Comparison of ENCODE assay signal across 18 cellular contexts in the genomic region with DNA sequence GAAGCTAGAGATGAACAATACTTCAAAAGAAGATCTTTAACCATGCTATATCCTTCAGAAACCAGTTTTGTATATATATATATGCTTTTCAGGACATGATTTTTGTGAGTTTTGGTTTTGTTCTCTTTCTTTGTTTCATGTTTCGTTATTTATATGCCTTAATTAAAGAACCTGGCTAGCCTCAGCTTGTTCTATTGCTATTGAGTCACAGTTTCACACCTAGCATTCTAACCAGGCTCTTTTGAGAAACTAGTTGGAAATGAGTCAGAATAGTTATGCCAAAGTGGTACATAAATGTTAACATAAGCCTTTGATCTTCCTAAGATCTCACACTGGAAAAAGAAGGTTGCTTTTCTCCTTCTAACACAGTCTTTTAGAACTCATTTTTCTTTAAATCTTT.
DNase-seq lines count a peak whose midpoint lies in the region; ATAC-seq and TF ChIP-seq lines count a peak whose summit lies in the region.
"Had no signal": no experiment of that assay in that cellular context is flagged by ENCODE, and none has a peak within 500 bp of the region (broad histone marks: within the 10 kb centered on the region; RNA-seq: fewer than 3 reads in every experiment).

No MANE protein-coding gene starts in this region.

- intact Hi-C loops in left ventricle myocardium inferior (cut with micrococcal nuclease): no loop called here

- H3K4me3 ChIP-seq in left ventricle myocardium inferior: no peak overlapping the region
- no peak overlapping the region for H3K4me3 ChIP-seq in effector memory CD4-positive, alpha-beta T cell (ENCODE audit: insufficient read depth, low read depth, low read length, poor library complexity, severe bottlenecking)

- no peak overlapping the region for H3K27ac ChIP-seq in RWPE1
- H3K27ac ChIP-seq in left ventricle myocardium inferior (replicated peaks): no peak overlapping the region
- no peak overlapping the region for H3K27ac ChIP-seq in effector memory CD4-positive, alpha-beta T cell (ENCODE audit: insufficient read depth, low read length, poor library complexity, severe bottlenecking)

- ATAC-seq in GM18498 (IDR thresholded peaks at IDR 0.05; ENCODE audit: unreplicated experiment): peak; percentile 63
- ATAC-seq in GM21423 (IDR thresholded peaks at IDR 0.05; ENCODE audit: unreplicated experiment): peak; percentile 51

- POLR2A ChIA-PET in RWPE1 (lab: Yijun Ruan, JAX; ENCODE audit: low non-redundant PET): no interaction called here

- DNase-seq in RWPE1 (ENCODE audit: low spot score) (peak; percentile 44), inferior parietal cortex (ENCODE audit: extremely low spot score) (peak; percentile 49), left ventricle myocardium inferior (no peak), NCI-H2227 (lab: John Stamatoyannopoulos, UW; ENCODE audit: unreplicated experiment) (no peak)
- no peak for DNase-seq in effector memory CD4-positive, alpha-beta T cell
- DNase-seq: ACHN; CD4-positive, alpha-beta memory T cell; EL; GOT3; HFFc6; Karpas-422; NCI-H187 treated with DMSO at 0.1 percent for 48 hours; NCI-H446 treated with DMSO at 0.1 percent for 48 hours; NCI-H748 treated with DMSO at 0.1 percent for 48 hours; Right ventricle myocardium superior; SK-N-SH had no signal

- peaks cover 9% of the 10 kb centered on the region for H3K9me3 ChIP-seq in left ventricle myocardium inferior (replicated peaks)
- H3K9me3 ChIP-seq in effector memory CD4-positive, alpha-beta T cell (ENCODE audit: control insufficient read depth, low read length): no peaks in the 10 kb centered on the region
- H3K9me3 ChIP-seq: SK-N-SH had no signal

- CTCF ChIA-PET in RWPE1 (lab: Yijun Ruan, JAX): no interaction called here

- H3K27me3 ChIP-seq in left ventricle myocardium inferior (ENCODE audit: low read depth): no peaks in the 10 kb centered on the region
- no peaks in the 10 kb centered on the region for H3K27me3 ChIP-seq in effector memory CD4-positive, alpha-beta T cell (replicated peaks; ENCODE audit: control insufficient read depth, insufficient read depth, low read length, poor library complexity, severe bottlenecking)

- H3K36me3 ChIP-seq in left ventricle myocardium inferior: no peaks in the 10 kb centered on the region
- no peaks in the 10 kb centered on the region for H3K36me3 ChIP-seq in effector memory CD4-positive, alpha-beta T cell (ENCODE audit: control insufficient read depth, insufficient read depth, low read length)

- TF ChIP-seq CTCF in RWPE1 (conservative IDR thresholded peaks at IDR 0.05; ENCODE audit: low read depth): no peak
- TF ChIP-seq CTCF in left ventricle myocardium inferior (IDR thresholded peaks at IDR 0.05; ENCODE audit: borderline replicate concordance): no peak

- H3K4me1 ChIP-seq in left ventricle myocardium inferior: no peaks in the 10 kb centered on the region
- no peaks in the 10 kb centered on the region for H3K4me1 ChIP-seq in effector memory CD4-positive, alpha-beta T cell (ENCODE audit: control insufficient read depth, insufficient read depth, low read length, poor library complexity, severe bottlenecking)

Comparison
In these comparisons a context has a peak if more than half of its experiments do, and no peak if none do; other contexts are left out.
1. DNase-seq: peak in RWPE1 (single experiment) and inferior parietal cortex (single experiment); none in left ventricle myocardium inferior (single experiment), NCI-H2227 (single experiment) and effector memory CD4-positive, alpha-beta T cell (0 of 3).